9 cellular contexts compared by ENCODE assay signal in the genomic region with DNA sequence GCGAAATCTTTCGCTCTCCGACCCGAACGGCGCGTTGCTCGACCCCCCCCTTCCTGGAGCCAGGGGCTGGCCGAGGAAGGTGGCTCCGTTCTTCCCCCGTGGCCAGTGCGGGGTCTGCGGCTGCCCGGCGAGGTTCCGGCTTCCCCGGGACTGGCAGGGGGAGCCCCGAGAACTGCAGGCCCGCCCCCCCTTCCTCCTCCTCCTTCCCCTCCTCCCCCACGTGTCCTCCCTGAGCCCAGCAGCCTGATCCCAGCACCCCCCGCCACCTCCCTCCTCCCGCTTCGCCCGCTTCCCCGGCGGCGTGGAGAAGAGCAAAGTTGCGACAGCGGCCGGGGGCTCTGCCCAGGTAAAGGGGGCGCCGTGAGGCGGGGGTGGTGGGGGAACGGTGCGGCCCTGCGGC. TPM values are rescaled to one million over a fixed set of nuclear protein-coding genes. Genes with fewer than 3 reads are reported as not detected.
A peak's percentile ranks its signal among the peaks of the same experiment; 100 is the strongest.
DNase-seq lines count a peak whose midpoint lies in the region; ATAC-seq and TF ChIP-seq lines count a peak whose summit lies in the region.
"Had no signal": no experiment of that assay in that cellular context is flagged by ENCODE, and none has a peak within 500 bp of the region (broad histone marks: within the 10 kb centered on the region; RNA-seq: fewer than 3 reads in every experiment).

No MANE protein-coding gene starts in this region.

- ATAC-seq in activated CD4-positive, alpha-beta T cell treated with anti-CD3 and anti-CD28 coated beads for 36 hours = no peak
- no peak for ATAC-seq in activated T-cell treated with anti-CD3 and anti-CD28 coated beads, Interleukin-2, amount 50 U/mL, for 72 hours (replicated peaks in 1 of 2)

- no peak overlapping the region for H3K27ac Mint-ChIP-seq in activated CD4-positive, alpha-beta T cell treated with anti-CD3 and anti-CD28 coated beads for 36 hours
- no peak overlapping the region for H3K27ac Mint-ChIP-seq in activated T-cell treated with anti-CD3 and anti-CD28 coated beads, Interleukin-2, amount 50 U/mL, for 72 hours

- peak overlapping the region; percentile 19 for H3K4me3 Mint-ChIP-seq in activated CD4-positive, alpha-beta T cell treated with anti-CD3 and anti-CD28 coated beads for 36 hours
- peak overlapping the region; percentile 27 to 52 for H3K4me3 Mint-ChIP-seq in activated T-cell treated with anti-CD3 and anti-CD28 coated beads, Interleukin-2, amount 50 U/mL, for 72 hours

- H3K36me3 ChIP-seq in suprapubic skin = no peaks in the 10 kb centered on the region

- POLR2A ChIA-PET in activated CD4-positive, alpha-beta T cell treated with anti-CD3 and anti-CD28 coated beads for 36 hours (lab: Charles Lee) = interaction anchor here (1.0 kb wide), 1 partner anchor 81 kb away, joined by 3 read pairs; no protein-coding TSS in a partner anchor

- peaks cover 11% of the 10 kb centered on the region for H3K4me1 ChIP-seq in suprapubic skin

- H3K27me3 ChIP-seq in layer of hippocampus (ENCODE audit: control insufficient read depth, insufficient read depth, low read length) (no peaks in the 10 kb centered on the region), suprapubic skin (no peaks in the 10 kb centered on the region)

- no peak overlapping the region for H3K4me3 ChIP-seq in suprapubic skin

- 55% methylated on average over 19 of the region's 36 CpGs for WGBS in suprapubic skin

- H3K9me3 Mint-ChIP-seq in activated CD4-positive, alpha-beta T cell treated with anti-CD3 and anti-CD28 coated beads for 36 hours (ENCODE audit: low read depth) = no peaks in the 10 kb centered on the region
- H3K9me3 Mint-ChIP-seq in activated T-cell treated with anti-CD3 and anti-CD28 coated beads, Interleukin-2, amount 50 U/mL, for 72 hours = no peaks in the 10 kb centered on the region

- CTCF ChIA-PET in activated CD4-positive, alpha-beta T cell treated with anti-CD3 and anti-CD28 coated beads for 36 hours (lab: Charles Lee) = no interaction called here

- TF ChIP-seq POLR2A in suprapubic skin (IDR thresholded peaks at IDR 0.05) = no peak

- peaks cover 8% of the 10 kb centered on the region for H3K4me1 Mint-ChIP-seq in activated CD4-positive, alpha-beta T cell treated with anti-CD3 and anti-CD28 coated beads for 36 hours
- peaks cover 6% of the 10 kb centered on the region for H3K4me1 Mint-ChIP-seq in activated T-cell treated with anti-CD3 and anti-CD28 coated beads, Interleukin-2, amount 50 U/mL, for 72 hours (ENCODE audit: low read depth)

- H3K27ac ChIP-seq in layer of hippocampus (ENCODE audit: low read depth, low read length) (peak overlapping the region; percentile 30), suprapubic skin (peak overlapping the region; percentile 56)
- H3K27ac ChIP-seq: C4-2B had no signal

- no peak for TF ChIP-seq CTCF in suprapubic skin (IDR thresholded peaks at IDR 0.05)

- H3K36me3 Mint-ChIP-seq in activated CD4-positive, alpha-beta T cell treated with anti-CD3 and anti-CD28 coated beads for 36 hours (ENCODE audit: low read depth) = no peaks in the 10 kb centered on the region
- H3K36me3 Mint-ChIP-seq in activated T-cell treated with anti-CD3 and anti-CD28 coated beads, Interleukin-2, amount 50 U/mL, for 72 hours (ENCODE audit: insufficient read depth in 2 of 2) = peaks cover 0 to 1% of the 10 kb centered on the region in 2 donors

- H3K9me3 ChIP-seq in suprapubic skin = no peaks in the 10 kb centered on the region

- intact Hi-C loops in activated CD4-positive, alpha-beta T cell treated with anti-CD3 and anti-CD28 coated beads for 36 hours (cut with DNase I, micrococcal nuclease) = loop anchor here (2.0 to 5.0 kb wide), 5 partner anchors 19 to 922 kb away; a partner anchor contains a TSS

- peak; percentile 57 for DNase-seq in activated CD4-positive, alpha-beta T cell treated with anti-CD3 and anti-CD28 coated beads for 36 hours
- DNase-seq in activated CD4-positive, alpha-beta T cell treated with anti-CD3 and anti-CD28 coated beads, Interleukin-2, amount 50 U/mL, for 1 hour = no peak
- peak; percentile 26 to 38 for DNase-seq in activated T-cell treated with anti-CD3 and anti-CD28 coated beads, Interleukin-2, amount 50 U/mL, for 72 hours
- DNase-seq in suprapubic skin (ENCODE audit: low spot score in 2 of 2) = peak in 1 of 2 donors; percentile 67
- no peak for DNase-seq in cerebellar cortex (ENCODE audit: low spot score)
- no peak for DNase-seq in inferior parietal cortex (ENCODE audit: extremely low spot score)
- DNase-seq in cortex of kidney (lab: John Stamatoyannopoulos, UW) = no peak

- H3K27me3 Mint-ChIP-seq in activated CD4-positive, alpha-beta T cell treated with anti-CD3 and anti-CD28 coated beads for 36 hours = no peaks in the 10 kb centered on the region
- peaks cover 19% of the 10 kb centered on the region for H3K27me3 Mint-ChIP-seq in activated T-cell treated with anti-CD3 and anti-CD28 coated beads, Interleukin-2, amount 50 U/mL, for 72 hours (ENCODE audit: low read depth)

- TF ChIP-seq EP300 in suprapubic skin (IDR thresholded peaks at IDR 0.05) = no peak

RNA-seq across cellular contexts. Expression of a gene that starts 2.4 kb away (rescaled TPM):
- total RNA-seq in activated CD4-positive, alpha-beta T cell treated with anti-CD3 and anti-CD28 coated beads for 36 hours = 1 to 10 TPM; 8.3 to 8.5 TPM
- total RNA-seq in activated T-cell treated with anti-CD3 and anti-CD28 coated beads, Interleukin-2, amount 50 U/mL, for 72 hours = 1 to 10 TPM; 8.6 to 9.9 TPM
- 10 to 100 TPM in 1 of 4 donors, 1 to 10 TPM in 3; 5.9 to 11.0 (median 7.9) TPM for total RNA-seq in suprapubic skin

Comparison
In these comparisons a context has a peak if more than half of its experiments do, and no peak if none do; other contexts are left out.
1. DNase-seq: peak in activated CD4-positive, alpha-beta T cell treated with anti-CD3 and anti-CD28 coated beads for 36 hours (single experiment) and activated T-cell treated with anti-CD3 and anti-CD28 coated beads, Interleukin-2, amount 50 U/mL, for 72 hours (2 of 2); none in activated CD4-positive, alpha-beta T cell treated with anti-CD3 and anti-CD28 coated beads, Interleukin-2, amount 50 U/mL, for 1 hour (single experiment), cerebellar cortex (single experiment), inferior parietal cortex (single experiment) and cortex of kidney (single experiment).